ENCODE assay signal across 19 cellular contexts in genomic region chr11:128585498-128586238, GRCh38. TPM values are rescaled to one million over a fixed set of nuclear protein-coding genes. Genes with fewer than 3 reads are reported as not detected.
DNase-seq lines count a peak whose midpoint lies in the region; ATAC-seq, FAIRE-seq and TF ChIP-seq lines count a peak whose summit lies in the region.
"Had no signal": no experiment of that assay in that cellular context is flagged by ENCODE, and none has a peak within 500 bp of the region (broad histone marks: within the 10 kb centered on the region; RNA-seq: fewer than 3 reads in every experiment).

No MANE protein-coding gene starts in this region.

- TF ChIP-seq CTCF in H1 (IDR thresholded peaks at IDR 0.05; ENCODE audit: control extremely low read depth in 1 of 3, insufficient read depth in 1 of 3, low read depth in 1 of 3, low read length in 3 of 3) (no peak), spleen (IDR thresholded peaks at IDR 0.05 in 8 of 11, conservative IDR thresholded peaks at IDR 0.05 in 3 of 11) (no peak)

- H3K27ac ChIP-seq in H1 (ENCODE audit: low read depth, low read length) (no peak overlapping the region), spleen (peak overlapping the region; percentile 43 to 82 (median 72))
- H3K27ac ChIP-seq: epithelial cell of prostate, PC-9 had no signal

- no peaks in the 10 kb centered on the region for H3K9me3 ChIP-seq in H1 (ENCODE audit: insufficient read depth in 2 of 2, low read depth in 1 of 2, low read length in 1 of 2)
- H3K9me3 ChIP-seq in spleen: no peaks in the 10 kb centered on the region

- TF ChIP-seq RAD21 in H1 (IDR thresholded peaks at IDR 0.05 in 1 of 2, conservative IDR thresholded peaks at IDR 0.05 in 1 of 2; ENCODE audit: low read depth in 2 of 2, low read length in 2 of 2): no peak

- H3K56ac ChIP-seq in H1 (replicated peaks; ENCODE audit: insufficient read length, low read depth, low read length): no peak overlapping the region

- H3K79me2 ChIP-seq in H1 (ENCODE audit: control insufficient read depth in 1 of 2, insufficient read depth in 2 of 2, low read length in 2 of 2): peaks cover 0 to 34% of the 10 kb centered on the region in 2 experiments; a peak in 3 of 4 replicates

- H3K36me3 ChIP-seq in H1 (ENCODE audit: control insufficient read depth in 2 of 4, insufficient read depth in 4 of 4, low read length in 3 of 4): no peaks in the 10 kb centered on the region
- H3K36me3 ChIP-seq in spleen: no peaks in the 10 kb centered on the region

- no peak overlapping the region for H2BK120ac ChIP-seq in H1 (replicated peaks; ENCODE audit: low read depth, low read length)

- TF ChIP-seq EP300 in H1 (IDR thresholded peaks at IDR 0.05; ENCODE audit: borderline replicate concordance in 1 of 2, low read depth in 2 of 2, low read length in 2 of 2): no peak

- H4K91ac ChIP-seq in H1 (replicated peaks; ENCODE audit: insufficient read length, low read length): peak overlapping the region; percentile 22

- H4K8ac ChIP-seq in H1 (ENCODE audit: extremely low read depth, insufficient read depth, low read length): no peak overlapping the region

- H3K4me3 ChIP-seq in H1 (ENCODE audit: extremely low read depth in 1 of 4, insufficient read depth in 2 of 4, low read depth in 3 of 4, low read length in 4 of 4) (peak overlapping the region; percentile 20 to 62 (median 28); a peak in 6 of 8 replicates), spleen (peak overlapping the region; percentile 6 to 68 (median 36))
- H3K4me3 ChIP-seq: PC-9 had no signal

- H3K23ac ChIP-seq in H1 (ENCODE audit: insufficient read length): no peak overlapping the region

- no peak overlapping the region for H3K9ac ChIP-seq in H1 (replicated peaks in 1 of 4; ENCODE audit: extremely low read depth in 1 of 4, low read depth in 3 of 4, low read length in 3 of 4)

- H3K14ac ChIP-seq in H1 (ENCODE audit: insufficient read length): no peak overlapping the region

- H4K20me1 ChIP-seq in H1 (replicated peaks in 1 of 2; ENCODE audit: control insufficient read depth in 1 of 2, insufficient read depth in 2 of 2, low read length in 2 of 2): no peaks in the 10 kb centered on the region

- H3K4ac ChIP-seq in H1 (replicated peaks; ENCODE audit: insufficient read length, low read depth, low read length): peak overlapping the region; percentile 17

- peak overlapping the region; percentile 47; the same call in 1 of the 2 replicates for H2BK5ac ChIP-seq in H1 (ENCODE audit: low read depth, low read length)

- H3K4me1 ChIP-seq in H1 (replicated peaks in 1 of 4; ENCODE audit: control insufficient read depth in 3 of 4, insufficient read depth in 4 of 4, low read length in 3 of 4) (peaks cover 0 to 26% (median 15%) of the 10 kb centered on the region in 4 experiments; a peak in 6 of 7 replicates), spleen (peaks cover 0 to 52% (median 25%) of the 10 kb centered on the region in 6 donors)

- H2AFZ ChIP-seq in H1 (ENCODE audit: low read length): no peak overlapping the region
- H2AFZ ChIP-seq: PC-9 had no signal

- no peak overlapping the region for H2BK20ac ChIP-seq in H1 (ENCODE audit: low read length)

- peak overlapping the region; percentile 74 for H3K18ac ChIP-seq in H1 (ENCODE audit: extremely low read depth, low read length)

- H3K27me3 ChIP-seq in H1 (replicated peaks in 1 of 4; ENCODE audit: control insufficient read depth in 3 of 4, extremely low read depth in 1 of 4, insufficient read depth in 3 of 4, low read length in 3 of 4) (no peaks in the 10 kb centered on the region; a peak in 1 of 7 replicates), spleen (replicated peaks in 1 of 7) (no peaks in the 10 kb centered on the region)

- POLR2A ChIA-PET in H1 (lab: Charles Lee; ENCODE audit: partially characterized antibody): interaction anchor here (0.8 to 2.2 kb wide), 4 partner anchors 11 to 26 kb away, joined by 3 to 10 read pairs (median 4); no protein-coding TSS in a partner anchor

- CTCF ChIA-PET in H1 (lab: Charles Lee; ENCODE audit: partially characterized antibody): interaction anchor here (0.6 to 2.0 kb wide), 7 partner anchors 12 to 217 kb away, joined by 3 to 5 read pairs (median 3); no protein-coding TSS in a partner anchor

- WGBS in H1 (ENCODE audit: extremely low coverage in 1 of 2, insufficient coverage in 1 of 2, insufficient read length in 1 of 2, insufficient replicate concordance in 2 of 2, low coverage in 1 of 2, low lambda C conversion rate in 2 of 2, missing lambda C conversion rate in 1 of 2), 2 experiments: 23% methylated on average over 14 of the region's 14 CpGs; no CpG with 5 or more reads in 1 of the 2 experiments
- WGBS in spleen, 5 donors: 51 to 74% (median 61%) methylated on average over 14 of the region's 14 CpGs

- H3K79me1 ChIP-seq in H1 (ENCODE audit: low read depth, low read length): no peaks in the 10 kb centered on the region

- peak overlapping the region; percentile 72 to 83 for H3K4me2 ChIP-seq in H1 (ENCODE audit: insufficient read depth in 1 of 2, low read depth in 2 of 2, low read length in 2 of 2)
- H3K4me2 ChIP-seq: PC-9 had no signal

- H4K5ac ChIP-seq in H1 (ENCODE audit: insufficient read length, low read depth, low read length): no peak overlapping the region

- peak; percentile 48 for ATAC-seq in left colon
- ATAC-seq: sciatic nerve had no signal

- intact Hi-C loops in left colon (cut with DNase I, micrococcal nuclease) (no loop called here), spleen (cut with DNase I; ENCODE audit: low total_unique reads) (no loop called here)

- FAIRE-seq in H1 (lab: Jason Lieb, UNC): no peak
- FAIRE-seq: A204.1 had no signal

- DNase-seq in NCI-H82 (lab: John Stamatoyannopoulos, UW): peak; percentile 7
- no peak for DNase-seq in NCI-H82 treated with DMSO at 0.1 percent for 48 hours (lab: John Stamatoyannopoulos, UW; ENCODE audit: unreplicated experiment)
- DNase-seq in H1 (ENCODE audit: low read depth in 1 of 2, low spot score in 2 of 2): no peak
- no peak for DNase-seq in left colon
- DNase-seq in spleen: no peak
- no peak for DNase-seq in activated naive CD4-positive, alpha-beta T cell (lab: John Stamatoyannopoulos, UW)
- DNase-seq in epidermal melanocyte (ENCODE audit: insufficient read length, low spot score): no peak
- no peak for DNase-seq in SW480 (ENCODE audit: low spot score)
- DNase-seq: activated CD4-positive, alpha-beta memory T cell treated with anti-CD3 and anti-CD28 coated beads, Interleukin-2, amount 10 ng/mL, durations not matched to agents 7 days and 5 days; CD4-positive, CD25-positive, alpha-beta regulatory T cell; DND-41; NCI-H187; NCI-H510A; PC-9; stimulated activated CD4-positive, alpha-beta T cell treated with anti-CD3 and anti-CD28 coated beads, Interleukin-4, amount 100 ng/mL, for 1 hour; stimulated activated CD8-positive, alpha-beta memory T cell treated with anti-CD3 and anti-CD28 coated beads, Interleukin-4, amount 100 ng/mL, for 48 hours had no signal

- peaks cover 2% of the 10 kb centered on the region; the same call in 1 of the 2 replicates for H3K23me2 ChIP-seq in H1 (ENCODE audit: low read depth, low read length)

- H2AK5ac ChIP-seq in H1 (ENCODE audit: low read depth, low read length): no peak overlapping the region

- H2BK12ac ChIP-seq in H1 (ENCODE audit: low read depth, low read length): no peak overlapping the region

- TF ChIP-seq POLR2A in H1 (IDR thresholded peaks at IDR 0.05; ENCODE audit: control extremely low read depth in 1 of 2, low read depth in 2 of 2, low read length in 2 of 2) (no peak), spleen (IDR thresholded peaks at IDR 0.05) (no peak)

- H2BK15ac ChIP-seq in H1 (ENCODE audit: low read length): no peak overlapping the region

TF ChIP-seq in H1, 55 proteins besides CTCF, POLR2A, EP300 and RAD21:
- no peak for TF ChIP-seq CHD1 (IDR thresholded peaks at IDR 0.05; ENCODE audit: low read depth, low read length)
- no peak for TF ChIP-seq CREB1 (IDR thresholded peaks at IDR 0.05)
- TF ChIP-seq SIN3A (conservative IDR thresholded peaks at IDR 0.05 in 1 of 2, IDR thresholded peaks at IDR 0.05 in 1 of 2; ENCODE audit: low read depth in 1 of 2, low read length in 2 of 2): no peak
- TF ChIP-seq KDM4A (IDR thresholded peaks at IDR 0.05; ENCODE audit: low read depth, low read length, severe bottlenecking): peak; percentile 45
- TF ChIP-seq NANOG (IDR thresholded peaks at IDR 0.05; ENCODE audit: insufficient read depth, low read depth, low read length, poor library complexity, severe bottlenecking): no peak
- peak; percentile 62 for TF ChIP-seq ASH2L (IDR thresholded peaks at IDR 0.05; ENCODE audit: low read length)
- no peak for TF ChIP-seq KDM1A (IDR thresholded peaks at IDR 0.05; ENCODE audit: borderline replicate concordance, low read length)
- TF ChIP-seq SP1 (IDR thresholded peaks at IDR 0.05; ENCODE audit: low read depth, low read length): no peak
- no peak for TF ChIP-seq POU5F1 (IDR thresholded peaks at IDR 0.05; ENCODE audit: low read depth, low read length)
- no peak for TF ChIP-seq ATF3 (IDR thresholded peaks at IDR 0.05; ENCODE audit: insufficient read depth, low read depth, low read length)
- TF ChIP-seq CBX5 (IDR thresholded peaks at IDR 0.05; ENCODE audit: low read depth, low read length): no peak
- no peak for TF ChIP-seq NRF1 (IDR thresholded peaks at IDR 0.05; ENCODE audit: low read depth, low read length)
TF ChIP-seq in H1: peak in this region for 2.

RNA-seq across cellular contexts. Expression of gene ETS1, which starts 1.7 kb away (rescaled TPM):
- 33.7 and 35.3 TPM in 2 replicates for total RNA-seq in H1 (2021; fragmentation: NEBNext Ultra II Directional; extraction: Animal tissue kit (Norgen Biotek cat#: 25700))
- polyA plus RNA-seq in H1 (2011; rRNA removed): 10.0 and 10.7 TPM in 2 replicates
- polyA plus RNA-seq in H1 (2011; cell fraction: cytosol; rRNA removed): 10.7 TPM
- polyA plus RNA-seq in H1 (2011; cell fraction: nucleus; rRNA removed): 9.4 TPM
- polyA plus RNA-seq in H1 (2012, experiment 1 of 2): 10.8 to 21.3 TPM (median 13.8 TPM) in 4 replicates
- 2.2 TPM for polyA plus RNA-seq in H1 (2012, experiment 2 of 2)
- polyA plus RNA-seq in H1 (2013, experiment 1 of 2): 19.4 TPM
- 18.6 TPM for polyA plus RNA-seq in H1 (2013, experiment 2 of 2)
- 23.9 and 26.2 TPM in 2 replicates for polyA minus RNA-seq in H1 (2011; rRNA and poly(A)+ RNA removed)
- 8.1 TPM for polyA minus RNA-seq in H1 (2011; cell fraction: cytosol; rRNA and poly(A)+ RNA removed)
- 26.0 TPM for polyA minus RNA-seq in H1 (2011; cell fraction: nucleus; rRNA and poly(A)+ RNA removed)
- total RNA-seq in left colon: 10 to 100 TPM; 23.0 to 38.0 TPM
- total RNA-seq in spleen: 100 to 1,000 TPM; 328 to 455 (median 371) TPM
- polyA plus RNA-seq in spleen: 10 to 100 TPM; 58.1 to 95.2 (median 90.3) TPM
